20 cellular contexts compared by ENCODE assay signal in genomic region chr2:231573698-231574421, GRCh38. TPM values are rescaled to one million over a fixed set of nuclear protein-coding genes. Genes with fewer than 3 reads are reported as not detected.
"Had no signal": no experiment of that assay in that cellular context is flagged by ENCODE, and none has a peak within 500 bp of the region (broad histone marks: within the 10 kb centered on the region; RNA-seq: fewer than 3 reads in every experiment).

No MANE protein-coding gene starts in this region.

- ATAC-seq: activated CD8-positive, alpha-beta memory T cell treated with anti-CD3 and anti-CD28 coated beads, Interleukin-2, amount 10 ng/mL, durations not matched to agents 7 days and 5 days; heart left ventricle had no signal

- H3K36me3 ChIP-seq: cardiac muscle cell, heart left ventricle, neutrophil, right atrium auricular region, stomach, thoracic aorta, uterus had no signal

- H3K4me3 ChIP-seq: cardiac muscle cell, heart left ventricle, right atrium auricular region, skin epidermis, stomach, thoracic aorta, uterus had no signal

- H3K4me3 Mint-ChIP-seq: activated CD8-positive, alpha-beta memory T cell treated with anti-CD3 and anti-CD28 coated beads, Interleukin-2, amount 10 ng/mL, durations not matched to agents 7 days and 5 days had no signal

- DNase-seq: activated CD4-positive, alpha-beta T cell treated with anti-CD3 and anti-CD28 coated beads, Interleukin-2, amount 50 U/mL, for 4 hours; activated CD4-positive, CD25-positive, alpha-beta regulatory T cell treated with anti-CD3 and anti-CD28 coated beads, Interleukin-2, amount 50 U/mL, for 72 hours; activated CD8-positive, alpha-beta memory T cell treated with anti-CD3 and anti-CD28 coated beads, Interleukin-2, amount 10 ng/mL, durations not matched to agents 7 days and 5 days; activated gamma-delta T cell treated with Interleukin-2 at 50 U/mL for 16 hours; activated T-cell treated with anti-CD3 and anti-CD28 coated beads, Interleukin-2, amount 50 U/mL, for 48 hours; foreskin melanocyte; kidney glomerular epithelial cell; stomach; T-helper 2 cell; uterus had no signal

- H3K9me3 ChIP-seq: heart left ventricle, neutrophil, right atrium auricular region, stomach, thoracic aorta, uterus had no signal

- H3K27me3 ChIP-seq: cardiac muscle cell, heart left ventricle, neutrophil, right atrium auricular region, uterus had no signal

- H3K4me1 ChIP-seq: heart left ventricle, right atrium auricular region, stomach, uterus had no signal

- H3K27ac Mint-ChIP-seq: activated CD8-positive, alpha-beta memory T cell treated with anti-CD3 and anti-CD28 coated beads, Interleukin-2, amount 10 ng/mL, durations not matched to agents 7 days and 5 days had no signal

- H3K27ac ChIP-seq: cardiac muscle cell, heart left ventricle, neutrophil, right atrium auricular region, skin epidermis, stomach, thoracic aorta, uterus had no signal

RNA-seq across cellular contexts. Expression of gene TEX44, which starts 18.8 kb away (rescaled TPM):
- total RNA-seq: activated CD8-positive, alpha-beta memory T cell treated with anti-CD3 and anti-CD28 coated beads, Interleukin-2, amount 10 ng/mL, durations not matched to agents 7 days and 5 days; astrocyte; cardiac muscle cell; endothelial cell of umbilical vein; heart left ventricle; liver; mesenteric fat pad; right atrium auricular region; stomach; thoracic aorta; uterus had no signal

RNA-seq across cellular contexts. Expression of gene NMUR1, which starts 43.6 kb away (rescaled TPM):
- total RNA-seq: astrocyte, endothelial cell of umbilical vein had no signal
